16 cellular contexts compared by ENCODE assay signal in the genomic region with DNA sequence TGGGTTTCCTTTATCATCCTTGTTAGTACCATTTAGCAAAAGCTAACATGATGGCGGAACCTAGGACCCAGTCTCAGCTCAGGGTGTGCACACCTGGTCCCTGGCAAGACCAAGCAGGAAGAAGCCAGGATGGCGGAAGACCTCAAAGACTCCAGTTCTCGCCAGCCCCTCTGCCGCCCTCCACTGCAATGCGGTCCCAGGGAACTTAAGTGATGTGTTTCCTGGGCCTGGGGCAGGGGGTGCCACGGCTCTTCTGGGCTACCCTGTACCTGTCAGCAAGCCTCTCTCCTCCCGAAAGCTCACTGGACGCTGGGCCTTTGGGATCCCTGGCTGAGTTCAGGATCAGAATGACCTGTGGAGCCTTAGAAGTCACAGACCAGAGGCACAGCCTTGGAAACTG.
"Had no signal": no experiment of that assay in that cellular context is flagged by ENCODE, and none has a peak within 500 bp of the region (broad histone marks: within the 10 kb centered on the region; RNA-seq: fewer than 3 reads in every experiment).

No MANE protein-coding gene starts in this region.

- H3K9me3 ChIP-seq: ovary had no signal

- ATAC-seq: activated naive CD4-positive, alpha-beta T cell treated with anti-CD3 and anti-CD28 coated beads, Interleukin-2, amount 50 U/mL, for 72 hours; activated T-cell treated with anti-CD3 and anti-CD28 coated beads, Interleukin-2, amount 50 U/mL, for 4 hours; stimulated activated effector memory CD8-positive, alpha-beta T cell treated with anti-CD3 and anti-CD28 coated beads, Interleukin-12 subunit alpha, Interleukin-12 subunit beta, amount 100 ng/mL, for 72 hours; T-cell had no signal

- H3K36me3 ChIP-seq: ovary had no signal

- H3K27me3 ChIP-seq: ovary had no signal

- H3K27ac ChIP-seq: ovary had no signal

- H3K4me3 ChIP-seq: ovary had no signal

- DNase-seq: activated CD4-positive, alpha-beta T cell treated with anti-CD3 and anti-CD28 coated beads, Interleukin-2, amount 50 U/mL, for 4 hours; activated CD4-positive, CD25-positive, alpha-beta regulatory T cell treated with anti-CD3 and anti-CD28 coated beads, Interleukin-2, amount 50 U/mL, for 72 hours; activated gamma-delta T cell; activated T-cell treated with anti-CD3 and anti-CD28 coated beads, Interleukin-2, amount 50 U/mL, for 4 hours; central memory CD4-positive, alpha-beta T cell; cortex of kidney; effector CD4-positive, alpha-beta T cell; foreskin melanocyte; midbrain; ovary; stimulated activated CD4-positive, alpha-beta T cell treated with anti-CD3 and anti-CD28 coated beads, Interleukin-12 subunit alpha, Interleukin-12 subunit beta, amount 100 ng/mL, for 4 hours; stimulated activated CD4-positive, alpha-beta T cell treated with anti-CD3 and anti-CD28 coated beads, Interleukin-2, amount 100 ng/mL, for 24 hours; T-cell; T-helper 9 cell had no signal
